Comparison of ENCODE assay signal across 8 cellular contexts in the genomic region with DNA sequence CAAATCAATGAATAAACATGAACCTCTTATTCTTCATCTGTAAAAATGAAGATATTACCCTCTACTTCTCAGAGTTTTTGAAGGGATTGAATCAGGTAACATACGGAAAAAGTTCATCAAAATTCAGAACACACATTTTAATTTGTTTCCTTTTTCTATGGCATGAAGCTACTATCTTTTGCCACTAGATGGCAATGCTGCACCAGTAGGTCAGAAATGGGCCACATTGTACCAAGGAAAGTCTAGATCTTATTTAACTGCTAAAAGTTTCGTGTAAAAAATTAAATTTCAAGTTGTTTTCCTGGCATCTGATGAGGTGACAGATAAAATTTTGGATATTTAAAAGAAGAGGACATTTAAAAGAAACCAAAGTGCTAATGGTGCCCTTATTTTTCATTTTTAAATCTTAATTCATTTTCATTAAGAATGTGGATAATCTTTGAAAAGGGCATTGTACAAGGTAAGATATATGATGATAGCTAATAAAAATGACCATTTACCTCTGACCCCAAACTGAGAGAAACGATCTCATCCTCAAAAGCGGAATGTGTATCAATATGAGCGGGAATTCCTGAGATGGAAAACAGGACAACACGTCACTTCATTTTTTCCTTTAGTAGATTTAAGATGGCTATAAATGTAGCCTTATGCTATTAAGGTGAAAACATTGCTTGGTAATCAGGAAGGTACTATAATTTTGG. TPM values are rescaled to one million over a fixed set of nuclear protein-coding genes. Genes with fewer than 3 reads are reported as not detected.
DNase-seq lines count a peak whose midpoint lies in the region; ATAC-seq and TF ChIP-seq lines count a peak whose summit lies in the region.

No MANE protein-coding gene starts in this region.

- H3K4me1 Mint-ChIP-seq in HFFc6 (ENCODE audit: low read depth) = peaks cover 15% of the 10 kb centered on the region

- H3K27ac Mint-ChIP-seq in HFFc6 = no peak overlapping the region

- H3K27me3 Mint-ChIP-seq in HFFc6 (ENCODE audit: insufficient read depth) = no peaks in the 10 kb centered on the region

- no peak overlapping the region for H3K4me3 Mint-ChIP-seq in HFFc6

- H3K36me3 Mint-ChIP-seq in HFFc6 (ENCODE audit: low read depth) = no peaks in the 10 kb centered on the region

- ATAC-seq in Right ventricle myocardium superior (ENCODE audit: poor library complexity) (peak; percentile 59), left ventricle myocardium superior (no peak), left lobe of liver (peak; percentile 92), HG02970 (IDR thresholded peaks at IDR 0.05; ENCODE audit: low FRiP score, unreplicated experiment) (no peak)

- no peak overlapping the region for H2AFZ ChIP-seq in OCI-LY1 (ENCODE audit: low read length)

- H3K9me3 ChIP-seq in OCI-LY1 (ENCODE audit: low read length) = no peaks in the 10 kb centered on the region

- DNase-seq in Right ventricle myocardium superior = no peak
- no peak for DNase-seq in left ventricle myocardium superior
- DNase-seq in HFFc6 = peak; percentile 35
- DNase-seq in brain microvascular endothelial cell = peak; percentile 25
- no peak for DNase-seq in left lobe of liver (ENCODE audit: low spot score)
- DNase-seq in mucosa of gallbladder (ENCODE audit: low spot score) = no peak

- peak; percentile 94 for TF ChIP-seq CTCF in HFFc6 (IDR thresholded peaks at IDR 0.05)
- TF ChIP-seq CTCF in OCI-LY1 (IDR thresholded peaks at IDR 0.05; ENCODE audit: low read length) = peak; percentile 85
- TF ChIP-seq CTCF in brain microvascular endothelial cell (IDR thresholded peaks at IDR 0.05; ENCODE audit: low read depth, low read length, missing control alignments) = peak; percentile 79

- intact Hi-C loops in Right ventricle myocardium superior (cut with DNase I) = no loop called here
- intact Hi-C loops in left ventricle myocardium superior (cut with micrococcal nuclease) = no loop called here

- H3K9ac ChIP-seq in OCI-LY1 (ENCODE audit: low read length) = no peak overlapping the region

- H4K20me1 ChIP-seq in OCI-LY1 (ENCODE audit: insufficient read depth, low read length) = no peaks in the 10 kb centered on the region

- no peak overlapping the region for H3K4me2 ChIP-seq in OCI-LY1 (ENCODE audit: low read length)

- H3K79me2 ChIP-seq in OCI-LY1 (ENCODE audit: insufficient read depth, low read length) = no peaks in the 10 kb centered on the region

- H3K9me2 ChIP-seq in OCI-LY1 (ENCODE audit: low read depth, low read length) = no peaks in the 10 kb centered on the region

- H3K4me3 ChIP-seq in OCI-LY1 (ENCODE audit: low read depth, low read length, poor library complexity, severe bottlenecking) = no peak overlapping the region
- H3K4me3 ChIP-seq in brain microvascular endothelial cell (ENCODE audit: low read depth, low read length) = no peak overlapping the region

- H3K4me1 ChIP-seq in OCI-LY1 (ENCODE audit: insufficient read depth, low read length, severe bottlenecking) = no peaks in the 10 kb centered on the region

- H3F3A ChIP-seq in OCI-LY1 (ENCODE audit: insufficient read depth, low read length) = no peaks in the 10 kb centered on the region

- H3K27ac ChIP-seq in OCI-LY1 (ENCODE audit: low read depth, low read length, poor library complexity, severe bottlenecking) (no peak overlapping the region), brain microvascular endothelial cell (no peak overlapping the region)

- no peaks in the 10 kb centered on the region for H3K9me3 Mint-ChIP-seq in HFFc6

- in situ Hi-C loops in brain microvascular endothelial cell (cut with HindIII; ENCODE audit: low pct_ligation_motif_present, low sequenced_read_pairs) = no loop called here

- H3K27me3 ChIP-seq in OCI-LY1 (ENCODE audit: insufficient read depth, low read length) (no peaks in the 10 kb centered on the region), brain microvascular endothelial cell (replicated peaks) (no peaks in the 10 kb centered on the region)

- H3K36me3 ChIP-seq in OCI-LY1 (ENCODE audit: insufficient read depth, low read length) = peaks cover 39% of the 10 kb centered on the region; the same call in 1 of the 2 replicates
- peaks cover 4% of the 10 kb centered on the region for H3K36me3 ChIP-seq in brain microvascular endothelial cell (replicated peaks)

RNA-seq across cellular contexts. Expression of gene ALKBH8, which starts 16.1 kb away (rescaled TPM):
- total RNA-seq in Right ventricle myocardium superior (6.2 TPM), left ventricle myocardium superior (6.8 TPM), left lobe of liver (3.2 TPM), mucosa of gallbladder (5.2 TPM)
- 1 to 10 TPM; 5.6 to 9.6 (median 7.1) TPM for total RNA-seq in HFFc6 (2021; fragmentation: NEBNext Ultra II Directional; extraction: Animal tissue kit (Norgen Biotek cat#: 25700))

RNA-seq across cellular contexts. Expression of gene ELMOD1, which starts 41.5 kb away (rescaled TPM):
- 1.00 TPM for total RNA-seq in Right ventricle myocardium superior
- total RNA-seq in left ventricle myocardium superior = 0.92 TPM
- under 1 TPM; 0.19 to 0.30 (median 0.24) TPM for total RNA-seq in HFFc6 (2021; fragmentation: NEBNext Ultra II Directional; extraction: Animal tissue kit (Norgen Biotek cat#: 25700))
- total RNA-seq in left lobe of liver = 1.3 TPM
- not detected for total RNA-seq in mucosa of gallbladder

Comparison
In these comparisons a context has a peak if more than half of its experiments do, and no peak if none do; other contexts are left out.
1. ATAC-seq: peak in Right ventricle myocardium superior (single experiment) and left lobe of liver (single experiment); none in left ventricle myocardium superior (single experiment) and HG02970 (single experiment).
2. DNase-seq: peak in HFFc6 (single experiment) and brain microvascular endothelial cell (single experiment); none in Right ventricle myocardium superior (single experiment), left ventricle myocardium superior (single experiment), left lobe of liver (single experiment) and mucosa of gallbladder (single experiment).
3. Peak in every context shown above with its lines, with median percentiles within 50 percentile points of each other: CTCF ChIP-seq.